Comparison of ENCODE assay signal across 28 cellular contexts in the genomic region with DNA sequence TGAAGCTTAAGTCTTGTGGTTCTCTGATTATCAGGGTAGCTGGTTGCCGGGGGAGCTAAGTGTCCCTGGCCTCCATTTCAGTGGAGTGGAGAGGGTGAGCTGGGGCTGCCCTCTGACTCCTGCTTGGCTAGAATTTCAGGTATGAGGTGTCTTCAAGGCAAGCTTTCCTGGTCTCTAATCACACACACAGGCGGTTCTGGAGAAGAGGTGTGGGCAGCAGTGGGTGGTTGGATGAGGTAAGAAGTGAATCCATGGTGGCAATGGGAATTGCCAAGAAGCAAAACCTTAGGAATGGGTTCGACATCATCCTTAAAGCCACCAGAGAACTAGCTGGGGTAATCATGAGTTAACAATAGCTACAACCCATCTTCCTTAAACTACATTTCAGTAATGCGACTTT.
"Had no signal": no experiment of that assay in that cellular context is flagged by ENCODE, and none has a peak within 500 bp of the region (broad histone marks: within the 10 kb centered on the region; RNA-seq: fewer than 3 reads in every experiment).

No MANE protein-coding gene starts in this region.

- H3K4me3 Mint-ChIP-seq: naive thymus-derived CD8-positive, alpha-beta T cell; natural killer cell treated with Interleukin-12 subunit alpha and Interleukin-12 subunit beta and Interleukin-15 and Interleukin-18, amount 100 ng/mL, for 72 hours; nephron progenitor cell; neural crest cell; stimulated activated effector memory CD8-positive, alpha-beta T cell treated with anti-CD3 and anti-CD28 coated beads, Interleukin-12 subunit alpha, Interleukin-12 subunit beta, amount 100 ng/mL, for 72 hours; stimulated activated naive B cell treated with anti-CD40 and anti-IgM and Interleukin-4, amounts not matched to agents 10 μg/mL and 1 μg/mL and 100 μg/mL, for 72 hours; stimulated activated naive CD8-positive, alpha-beta T cell treated with anti-CD3 and anti-CD28 coated beads, Interleukin-15, Interleukin-2, amounts not matched to agents 100 ng/mL and 50 ng/mL, for 24 hours had no signal

- H3K36me3 Mint-ChIP-seq: natural killer cell treated with Interleukin-12 subunit alpha and Interleukin-12 subunit beta and Interleukin-15 and Interleukin-18, amount 100 ng/mL, for 72 hours; stimulated activated effector memory CD8-positive, alpha-beta T cell treated with anti-CD3 and anti-CD28 coated beads, Interleukin-12 subunit alpha, Interleukin-12 subunit beta, amount 100 ng/mL, for 72 hours; stimulated activated naive B cell treated with anti-CD40 and anti-IgM and Interleukin-4, amounts not matched to agents 10 μg/mL and 1 μg/mL and 100 μg/mL, for 72 hours had no signal

- DNase-seq: naive thymus-derived CD8-positive, alpha-beta T cell; nephron progenitor cell; nucleus accumbens; pancreas; psoas muscle; right cardiac atrium; right lobe of liver; sigmoid colon; small intestine; stimulated activated CD4-positive, alpha-beta T cell treated with anti-CD3 and anti-CD28 coated beads, Interleukin-15, amount 100 ng/mL, for 24 hours; stimulated activated CD4-positive, alpha-beta T cell treated with anti-CD3 and anti-CD28 coated beads, Interleukin-2, amount 100 ng/mL, for 24 hours; stimulated activated CD4-positive, alpha-beta T cell treated with anti-CD3 and anti-CD28 coated beads, Interleukin-2, amount 100 ng/mL, for 48 hours; stimulated activated CD4-positive, alpha-beta T cell treated with anti-CD3 and anti-CD28 coated beads, Interleukin-4, amount 100 ng/mL, for 24 hours; stimulated activated naive B cell treated with anti-CD40 and anti-IgM and Interleukin-4, amounts not matched to agents 10 μg/mL and 1 μg/mL and 100 μg/mL, for 72 hours; stimulated activated naive CD4-positive, alpha-beta T cell treated with Interleukin-2 at 50 U/mL for 16 hours; stomach; thyroid gland; trophoblast cell; upper lobe of left lung had no signal

- H3K27ac Mint-ChIP-seq: naive thymus-derived CD8-positive, alpha-beta T cell; natural killer cell treated with Interleukin-12 subunit alpha and Interleukin-12 subunit beta and Interleukin-15 and Interleukin-18, amount 100 ng/mL, for 72 hours; nephron progenitor cell; progenitor cell of endocrine pancreas; stimulated activated effector memory CD8-positive, alpha-beta T cell treated with anti-CD3 and anti-CD28 coated beads, Interleukin-12 subunit alpha, Interleukin-12 subunit beta, amount 100 ng/mL, for 72 hours; stimulated activated naive B cell treated with anti-CD40 and anti-IgM and Interleukin-4, amounts not matched to agents 10 μg/mL and 1 μg/mL and 100 μg/mL, for 72 hours; stimulated activated naive CD8-positive, alpha-beta T cell treated with anti-CD3 and anti-CD28 coated beads, Interleukin-15, Interleukin-2, amounts not matched to agents 100 ng/mL and 50 ng/mL, for 24 hours had no signal

- H3K4me3 ChIP-seq: pancreas, psoas muscle, right lobe of liver, sigmoid colon, stomach, thoracic aorta, thyroid gland, tibial nerve, upper lobe of left lung, vagina had no signal

- ATAC-seq: naive thymus-derived CD8-positive, alpha-beta T cell; pancreas; psoas muscle; right cardiac atrium; right lobe of liver; stimulated activated effector memory CD8-positive, alpha-beta T cell treated with anti-CD3 and anti-CD28 coated beads, Interleukin-12 subunit alpha, Interleukin-12 subunit beta, amount 100 ng/mL, for 72 hours; stimulated activated naive B cell treated with anti-CD40 and anti-IgM and Interleukin-4, amounts not matched to agents 10 μg/mL and 1 μg/mL and 100 μg/mL, for 72 hours had no signal

- H3K4me1 ChIP-seq: pancreas, psoas muscle, right lobe of liver, sigmoid colon, stomach, thyroid gland, tibial nerve, upper lobe of left lung, vagina had no signal

- H3K27me3 Mint-ChIP-seq: naive thymus-derived CD8-positive, alpha-beta T cell; natural killer cell treated with Interleukin-12 subunit alpha and Interleukin-12 subunit beta and Interleukin-15 and Interleukin-18, amount 100 ng/mL, for 72 hours; progenitor cell of endocrine pancreas; stimulated activated naive B cell treated with anti-CD40 and anti-IgM and Interleukin-4, amounts not matched to agents 10 μg/mL and 1 μg/mL and 100 μg/mL, for 72 hours; stimulated activated naive CD8-positive, alpha-beta T cell treated with anti-CD3 and anti-CD28 coated beads, Interleukin-15, Interleukin-2, amounts not matched to agents 100 ng/mL and 50 ng/mL, for 24 hours had no signal

- H3K4me1 Mint-ChIP-seq: stimulated activated effector memory CD8-positive, alpha-beta T cell treated with anti-CD3 and anti-CD28 coated beads, Interleukin-12 subunit alpha, Interleukin-12 subunit beta, amount 100 ng/mL, for 72 hours had no signal

- H3K9me3 ChIP-seq: neutrophil, pancreas, psoas muscle, right lobe of liver, sigmoid colon, stomach, thoracic aorta, thyroid gland, tibial nerve, upper lobe of left lung, vagina had no signal

- H3K27ac ChIP-seq: neutrophil, pancreas, psoas muscle, right lobe of liver, sigmoid colon, stomach, thoracic aorta, thyroid gland, tibial nerve, upper lobe of left lung, vagina had no signal

- H3K9me3 Mint-ChIP-seq: naive thymus-derived CD8-positive, alpha-beta T cell; natural killer cell treated with Interleukin-12 subunit alpha and Interleukin-12 subunit beta and Interleukin-15 and Interleukin-18, amount 100 ng/mL, for 72 hours; nephron progenitor cell; neural crest cell; stimulated activated effector memory CD8-positive, alpha-beta T cell treated with anti-CD3 and anti-CD28 coated beads, Interleukin-12 subunit alpha, Interleukin-12 subunit beta, amount 100 ng/mL, for 72 hours; stimulated activated naive B cell treated with anti-CD40 and anti-IgM and Interleukin-4, amounts not matched to agents 10 μg/mL and 1 μg/mL and 100 μg/mL, for 72 hours; stimulated activated naive CD8-positive, alpha-beta T cell treated with anti-CD3 and anti-CD28 coated beads, Interleukin-15, Interleukin-2, amounts not matched to agents 100 ng/mL and 50 ng/mL, for 24 hours had no signal

- H3K27me3 ChIP-seq: neutrophil, pancreas, right lobe of liver, sigmoid colon, stomach, thyroid gland, tibial nerve, upper lobe of left lung, vagina had no signal

- H3K36me3 ChIP-seq: neutrophil, pancreas, right lobe of liver, sigmoid colon, thoracic aorta, thyroid gland, tibial nerve, upper lobe of left lung, vagina had no signal
